15 cellular contexts compared by ENCODE assay signal in genomic region chr17:44317545-44317944, GRCh38. TPM values are rescaled to one million over a fixed set of nuclear protein-coding genes. Genes with fewer than 3 reads are reported as not detected.
"Had no signal": no experiment of that assay in that cellular context is flagged by ENCODE, and none has a peak within 500 bp of the region (broad histone marks: within the 10 kb centered on the region; RNA-seq: fewer than 3 reads in every experiment).

No MANE protein-coding gene starts in this region.

- H3K36me3 ChIP-seq: colonic mucosa had no signal

- H3K27ac ChIP-seq: ascending aorta, colonic mucosa, gastrocnemius medialis, left lung had no signal

- ATAC-seq: activated CD4-positive, CD25-positive, alpha-beta regulatory T cell treated with anti-CD3 and anti-CD28 coated beads, Interleukin-2, amount 50 U/mL, for 24 hours; gastrocnemius medialis; left lung; SK-N-SH treated with all-trans-retinoic acid at 6 μM for 48 hours had no signal

- H3K4me3 Mint-ChIP-seq: memory B cell had no signal

- H3K4me1 ChIP-seq: colonic mucosa had no signal

- DNase-seq: activated CD4-positive, alpha-beta T cell treated with anti-CD3 and anti-CD28 coated beads, Interleukin-2, amount 50 U/mL, for 4 hours; activated gamma-delta T cell treated with Interleukin-2 at 50 U/mL for 16 hours; activated T-cell treated with anti-CD3 and anti-CD28 coated beads, Interleukin-2, amount 50 U/mL, for 48 hours; colonic mucosa; gastrocnemius medialis; left lung; substantia nigra; T-helper 2 cell; trophoblast cell had no signal

- H3K4me2 ChIP-seq: smooth muscle cell had no signal

- H3K4me3 ChIP-seq: ascending aorta, colonic mucosa, gastrocnemius medialis, left lung, smooth muscle cell had no signal

- H3K27ac Mint-ChIP-seq: memory B cell had no signal

- H3K9me3 ChIP-seq: ascending aorta, colonic mucosa, gastrocnemius medialis, left lung had no signal

RNA-seq across cellular contexts. Expression of gene RUNDC3A, which starts 9.1 kb away (rescaled TPM):
- total RNA-seq: ascending aorta, gastrocnemius medialis had no signal

RNA-seq across cellular contexts. Expression of gene SLC4A1, which starts 49.6 kb away (rescaled TPM):
- total RNA-seq: smooth muscle cell had no signal
- polyA plus RNA-seq: keratinocyte, smooth muscle cell had no signal
